Comparison of ENCODE assay signal across 24 cellular contexts in genomic region chr15:35167675-35168074, GRCh38.
"Had no signal": no experiment of that assay in that cellular context is flagged by ENCODE, and none has a peak within 500 bp of the region (broad histone marks: within the 10 kb centered on the region; RNA-seq: fewer than 3 reads in every experiment).

No MANE protein-coding gene starts in this region.

- H3K27me3 Mint-ChIP-seq: activated CD4-positive, alpha-beta memory T cell treated with anti-CD3 and anti-CD28 coated beads, Interleukin-2, amount 10 ng/mL, durations not matched to agents 7 days and 5 days; activated CD4-positive, alpha-beta T cell treated with anti-CD3 and anti-CD28 coated beads, Interleukin-2, amount 10 ng/mL, durations not matched to agents 7 days and 5 days; activated naive CD4-positive, alpha-beta T cell treated with anti-CD3 and anti-CD28 coated beads, Interleukin-2, amount 50 U/mL, for 24 hours; activated naive CD8-positive, alpha-beta T cell treated with anti-CD3 and anti-CD28 coated beads, Interleukin-2, amount 50 U/mL, for 24 hours; central memory CD8-positive, alpha-beta T cell; stimulated activated naive B cell treated with anti-CD40 and anti-IgM and Interleukin-4, amounts not matched to agents 10 μg/mL and 1 μg/mL and 100 μg/mL, for 72 hours had no signal

- H3K4me1 ChIP-seq: gastrocnemius medialis, left lung, lower lobe of right lung, right atrium auricular region, stomach, thyroid gland, upper lobe of left lung had no signal

- H3K9me3 Mint-ChIP-seq: activated CD4-positive, alpha-beta memory T cell treated with anti-CD3 and anti-CD28 coated beads, Interleukin-2, amount 10 ng/mL, durations not matched to agents 7 days and 5 days; activated CD4-positive, alpha-beta T cell treated with anti-CD3 and anti-CD28 coated beads, Interleukin-2, amount 10 ng/mL, durations not matched to agents 7 days and 5 days; activated naive CD4-positive, alpha-beta T cell treated with anti-CD3 and anti-CD28 coated beads, Interleukin-2, amount 50 U/mL, for 24 hours; activated naive CD8-positive, alpha-beta T cell treated with anti-CD3 and anti-CD28 coated beads, Interleukin-2, amount 50 U/mL, for 24 hours; activated T-helper 2 cell treated with anti-CD3 and anti-CD28 coated beads, Interferon-gamma antibody, Interleukin-2, Interleukin-4, amounts not matched to agents 10 μg/mL and 5 μg/mL and 100 μg/mL, durations not matched to agents 14 hours and 24 hours and 36 hours; central memory CD8-positive, alpha-beta T cell; natural killer cell; stimulated activated naive B cell treated with anti-CD40 and anti-IgM and Interleukin-4, amounts not matched to agents 10 μg/mL and 1 μg/mL and 100 μg/mL, for 72 hours; T-helper 2 cell treated with Interferon-gamma antibody and Interleukin-4, amounts not matched to agents 5 μg/mL and 100 μg/mL, for 36 hours had no signal

- H3K27ac ChIP-seq: gastrocnemius medialis, lower lobe of right lung, right atrium auricular region, stomach, thyroid gland, upper lobe of left lung, VCaP had no signal

- ATAC-seq: activated naive CD8-positive, alpha-beta T cell treated with anti-CD3 and anti-CD28 coated beads, Interleukin-2, amount 50 U/mL, for 24 hours; gastrocnemius medialis; left lung; lower lobe of right lung; natural killer cell; stimulated activated naive B cell treated with anti-CD40 and anti-IgM and Interleukin-4, amounts not matched to agents 10 μg/mL and 1 μg/mL and 100 μg/mL, for 72 hours had no signal

- H3K27me3 ChIP-seq: gastrocnemius medialis, left lung, right atrium auricular region, stomach, thyroid gland, upper lobe of left lung had no signal

- H3K36me3 Mint-ChIP-seq: activated naive CD4-positive, alpha-beta T cell treated with anti-CD3 and anti-CD28 coated beads, Interleukin-2, amount 50 U/mL, for 24 hours; natural killer cell; stimulated activated naive B cell treated with anti-CD40 and anti-IgM and Interleukin-4, amounts not matched to agents 10 μg/mL and 1 μg/mL and 100 μg/mL, for 72 hours had no signal

- H3K4me1 Mint-ChIP-seq: activated CD4-positive, alpha-beta memory T cell treated with anti-CD3 and anti-CD28 coated beads, Interleukin-2, amount 10 ng/mL, durations not matched to agents 7 days and 5 days; activated CD4-positive, alpha-beta T cell treated with anti-CD3 and anti-CD28 coated beads, Interleukin-2, amount 10 ng/mL, durations not matched to agents 7 days and 5 days; activated naive CD4-positive, alpha-beta T cell treated with anti-CD3 and anti-CD28 coated beads, Interleukin-2, amount 50 U/mL, for 24 hours; activated naive CD8-positive, alpha-beta T cell treated with anti-CD3 and anti-CD28 coated beads, Interleukin-2, amount 50 U/mL, for 24 hours; central memory CD8-positive, alpha-beta T cell; natural killer cell; stimulated activated naive B cell treated with anti-CD40 and anti-IgM and Interleukin-4, amounts not matched to agents 10 μg/mL and 1 μg/mL and 100 μg/mL, for 72 hours had no signal

- H3K36me3 ChIP-seq: gastrocnemius medialis, left lung, lower lobe of right lung, right atrium auricular region, stomach, thyroid gland, upper lobe of left lung had no signal

- H3K4me3 Mint-ChIP-seq: activated CD4-positive, alpha-beta memory T cell treated with anti-CD3 and anti-CD28 coated beads, Interleukin-2, amount 10 ng/mL, durations not matched to agents 7 days and 5 days; activated CD4-positive, alpha-beta T cell treated with anti-CD3 and anti-CD28 coated beads, Interleukin-2, amount 10 ng/mL, durations not matched to agents 7 days and 5 days; activated naive CD4-positive, alpha-beta T cell treated with anti-CD3 and anti-CD28 coated beads, Interleukin-2, amount 50 U/mL, for 24 hours; activated naive CD8-positive, alpha-beta T cell treated with anti-CD3 and anti-CD28 coated beads, Interleukin-2, amount 50 U/mL, for 24 hours; central memory CD8-positive, alpha-beta T cell; natural killer cell; stimulated activated naive B cell treated with anti-CD40 and anti-IgM and Interleukin-4, amounts not matched to agents 10 μg/mL and 1 μg/mL and 100 μg/mL, for 72 hours; T-helper 2 cell treated with Interferon-gamma antibody and Interleukin-4, amounts not matched to agents 5 μg/mL and 100 μg/mL, for 36 hours had no signal

- H3K4me3 ChIP-seq: gastrocnemius medialis, left lung, lower lobe of right lung, right atrium auricular region, stomach, thyroid gland, upper lobe of left lung had no signal

- H3K27ac Mint-ChIP-seq: activated CD4-positive, alpha-beta memory T cell treated with anti-CD3 and anti-CD28 coated beads, Interleukin-2, amount 10 ng/mL, durations not matched to agents 7 days and 5 days; activated CD4-positive, alpha-beta T cell treated with anti-CD3 and anti-CD28 coated beads, Interleukin-2, amount 10 ng/mL, durations not matched to agents 7 days and 5 days; activated naive CD4-positive, alpha-beta T cell treated with anti-CD3 and anti-CD28 coated beads, Interleukin-2, amount 50 U/mL, for 24 hours; activated naive CD8-positive, alpha-beta T cell treated with anti-CD3 and anti-CD28 coated beads, Interleukin-2, amount 50 U/mL, for 24 hours; activated T-helper 2 cell treated with anti-CD3 and anti-CD28 coated beads, Interferon-gamma antibody, Interleukin-2, Interleukin-4, amounts not matched to agents 10 μg/mL and 5 μg/mL and 100 μg/mL, durations not matched to agents 14 hours and 24 hours and 36 hours; natural killer cell; stimulated activated naive B cell treated with anti-CD40 and anti-IgM and Interleukin-4, amounts not matched to agents 10 μg/mL and 1 μg/mL and 100 μg/mL, for 72 hours; T-helper 2 cell treated with Interferon-gamma antibody and Interleukin-4, amounts not matched to agents 5 μg/mL and 100 μg/mL, for 36 hours had no signal

- DNase-seq: activated CD4-positive, alpha-beta memory T cell treated with anti-CD3 and anti-CD28 coated beads, Interleukin-2, amount 10 ng/mL, durations not matched to agents 7 days and 5 days; activated CD4-positive, alpha-beta T cell treated with anti-CD3 and anti-CD28 coated beads, Interleukin-2, amount 10 ng/mL, durations not matched to agents 7 days and 5 days; activated CD4-positive, CD25-positive, alpha-beta regulatory T cell treated with anti-CD3 and anti-CD28 coated beads, Interleukin-2, amount 50 U/mL, for 72 hours; activated naive CD8-positive, alpha-beta T cell treated with anti-CD3 and anti-CD28 coated beads, Interleukin-2, amount 50 U/mL, for 24 hours; activated T-cell treated with anti-CD3 and anti-CD28 coated beads, Interleukin-2, amount 50 U/mL, for 48 hours; amygdala; effector CD4-positive, alpha-beta T cell; gastrocnemius medialis; glutamatergic neuron; left lung; lower lobe of right lung; natural killer cell; stimulated activated CD4-positive, alpha-beta T cell treated with anti-CD3 and anti-CD28 coated beads, Interleukin-15, amount 100 ng/mL, for 24 hours; stimulated activated CD4-positive, alpha-beta T cell treated with anti-CD3 and anti-CD28 coated beads, Interleukin-2, amount 100 ng/mL, for 24 hours; stimulated activated naive B cell treated with anti-CD40 and anti-IgM and Interleukin-4, amounts not matched to agents 10 μg/mL and 1 μg/mL and 100 μg/mL, for 72 hours; stomach; thyroid gland; upper lobe of left lung had no signal
